In genomic region chr3:176661432-176661964, GRCh38 we compare ENCODE assay signal across 1 cellular context.
TF ChIP-seq lines count a peak whose summit lies in the region.

No MANE protein-coding gene starts in this region.

TF ChIP-seq in K562, 482 proteins besides CTCF, POLR2A, EP300 and RAD21 (continued from another document and continues in another):
- no peak for TF ChIP-seq HINFP (tag; conservative IDR thresholded peaks at IDR 0.05; ENCODE audit: low read depth)
- TF ChIP-seq CHD1 (IDR thresholded peaks at IDR 0.05; ENCODE audit: low read length) = no peak
- no peak for TF ChIP-seq SLC30A9 (CRISPR knock-in tag; IDR thresholded peaks at IDR 0.05)
- TF ChIP-seq, protein P1, sequence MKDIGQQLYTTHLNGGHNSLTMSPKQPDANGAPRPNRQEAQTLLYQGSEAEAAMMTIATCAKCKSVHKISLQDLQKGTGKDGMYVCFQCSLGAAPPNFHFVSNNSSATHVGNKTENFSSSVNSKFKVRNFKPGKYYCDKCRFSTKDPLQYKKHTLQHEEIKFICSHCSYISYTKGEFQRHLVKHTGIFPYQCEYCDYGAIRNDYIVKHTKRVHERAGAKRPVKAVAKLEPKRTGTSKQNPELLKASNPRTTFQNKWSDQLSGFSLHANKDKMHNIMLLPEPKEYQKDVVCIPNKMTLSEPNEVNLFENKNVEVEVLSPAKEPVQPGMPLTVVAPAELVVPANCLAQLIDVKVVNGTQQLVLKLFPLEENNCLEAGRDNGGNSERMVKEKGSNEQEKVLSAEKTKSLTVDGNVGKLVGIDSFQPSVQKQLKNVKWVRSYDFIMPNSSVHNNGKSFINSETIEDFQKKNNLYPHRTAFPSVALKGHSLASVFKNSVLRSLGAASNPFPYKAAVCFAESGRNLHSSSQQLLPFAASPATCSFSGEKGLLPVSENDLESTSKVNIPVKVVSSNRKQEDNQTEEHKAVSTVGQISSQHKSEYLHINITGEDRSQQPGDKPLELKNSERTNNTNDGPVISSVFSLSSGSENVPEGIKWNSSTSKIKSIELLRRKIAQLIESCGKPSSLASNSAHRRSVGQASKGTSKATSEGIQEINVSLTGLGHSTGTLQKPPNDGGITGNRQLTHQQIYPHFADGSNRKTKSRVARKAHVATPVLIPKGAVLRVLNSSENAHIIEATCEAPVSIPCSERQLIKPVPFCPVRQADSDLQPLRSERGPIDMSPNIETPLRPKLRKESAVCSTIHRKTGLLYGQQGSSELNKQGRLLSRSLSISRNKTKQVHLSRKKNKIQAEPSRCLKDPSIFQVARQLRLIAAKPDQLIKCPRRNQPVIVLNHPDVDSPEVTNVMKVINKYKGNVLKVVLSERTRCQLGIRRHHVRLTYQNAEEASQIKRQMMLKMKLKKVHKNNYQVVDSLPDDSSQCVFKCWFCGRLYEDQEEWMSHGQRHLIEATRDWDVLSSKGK (CRISPR knock-in tag; IDR thresholded peaks at IDR 0.05) = no peak
- peak; percentile 93 for TF ChIP-seq CC2D1A (IDR thresholded peaks at IDR 0.05)
- TF ChIP-seq STAG1 (CRISPR knock-in tag; IDR thresholded peaks at IDR 0.05; ENCODE audit: borderline replicate concordance) = no peak
- TF ChIP-seq SOX6 (IDR thresholded peaks at IDR 0.05) = peak; percentile 100
- peak; percentile 99 for TF ChIP-seq TEAD4 (IDR thresholded peaks at IDR 0.05; ENCODE audit: low read length)
- TF ChIP-seq TEAD4 (CRISPR knock-in tag; IDR thresholded peaks at IDR 0.05; ENCODE audit: borderline replicate concordance) = no peak
- peak; percentile 86; the same call in 1 of the 2 replicates for TF ChIP-seq ZNF644 (tag; IDR thresholded peaks at IDR 0.05; ENCODE audit: low read depth)
- TF ChIP-seq CBX1 (IDR thresholded peaks at IDR 0.05; ENCODE audit: low read depth) = no peak
- TF ChIP-seq ZFX (CRISPR knock-in tag; IDR thresholded peaks at IDR 0.05) = peak; percentile 70
- peak; percentile 75 for TF ChIP-seq SMAD4 (CRISPR knock-in tag; conservative IDR thresholded peaks at IDR 0.05)
- peak; percentile 97 for TF ChIP-seq CBFA2T3 (IDR thresholded peaks at IDR 0.05)
- TF ChIP-seq ATF7 (IDR thresholded peaks at IDR 0.05) = peak; percentile 50; the same call in 1 of the 2 replicates
- TF ChIP-seq KDM2B (CRISPR knock-in tag; IDR thresholded peaks at IDR 0.05) = no peak
- no peak for TF ChIP-seq ZNF239 (CRISPR knock-in tag; IDR thresholded peaks at IDR 0.05)
- TF ChIP-seq, protein P2, sequence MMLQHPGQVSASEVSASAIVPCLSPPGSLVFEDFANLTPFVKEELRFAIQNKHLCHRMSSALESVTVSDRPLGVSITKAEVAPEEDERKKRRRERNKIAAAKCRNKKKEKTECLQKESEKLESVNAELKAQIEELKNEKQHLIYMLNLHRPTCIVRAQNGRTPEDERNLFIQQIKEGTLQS (IDR thresholded peaks at IDR 0.05) = peak; percentile 95
- TF ChIP-seq, protein P2 (CRISPR knock-in tag; conservative IDR thresholded peaks at IDR 0.05) = no peak
- TF ChIP-seq GATA2 (CRISPR knock-in tag; IDR thresholded peaks at IDR 0.05) = peak; percentile 57; the same call in 1 of the 2 replicates
- TF ChIP-seq GTF2A2 (tag; IDR thresholded peaks at IDR 0.05) = no peak
- TF ChIP-seq DEAF1 (CRISPR knock-in tag; IDR thresholded peaks at IDR 0.05) = no peak
- TF ChIP-seq ZNF253 (CRISPR knock-in tag; conservative IDR thresholded peaks at IDR 0.05) = no peak
- no peak for TF ChIP-seq CEBPZ (IDR thresholded peaks at IDR 0.05; ENCODE audit: borderline replicate concordance, low read depth, low read length)
- no peak for TF ChIP-seq CHCHD3 (CRISPR knock-in tag; IDR thresholded peaks at IDR 0.05)
- TF ChIP-seq HNRNPK (IDR thresholded peaks at IDR 0.05; ENCODE audit: low read depth, low read length, poor library complexity, severe bottlenecking) = no peak
- peak; percentile 93 for TF ChIP-seq HDAC3 (IDR thresholded peaks at IDR 0.05; ENCODE audit: borderline replicate concordance, partially characterized antibody)
- no peak for TF ChIP-seq XRCC5 (IDR thresholded peaks at IDR 0.05; ENCODE audit: low read depth, low read length)
- TF ChIP-seq CCAR2 (IDR thresholded peaks at IDR 0.05; ENCODE audit: low read depth, low read length) = no peak
- TF ChIP-seq BACH1 (tag; IDR thresholded peaks at IDR 0.05) = peak; percentile 95
- 0 out of 2 replicates have a peak, but pooled peaks have one; percentile 26 for TF ChIP-seq MBD2 (IDR thresholded peaks at IDR 0.05; ENCODE audit: borderline replicate concordance, low read depth)
- no peak for TF ChIP-seq RBBP5 (IDR thresholded peaks at IDR 0.05; ENCODE audit: borderline replicate concordance, insufficient read depth, low read length, poor library complexity, severe bottlenecking)
- no peak for TF ChIP-seq SIN3B (IDR thresholded peaks at IDR 0.05; ENCODE audit: low read depth)
- TF ChIP-seq, protein P3, sequence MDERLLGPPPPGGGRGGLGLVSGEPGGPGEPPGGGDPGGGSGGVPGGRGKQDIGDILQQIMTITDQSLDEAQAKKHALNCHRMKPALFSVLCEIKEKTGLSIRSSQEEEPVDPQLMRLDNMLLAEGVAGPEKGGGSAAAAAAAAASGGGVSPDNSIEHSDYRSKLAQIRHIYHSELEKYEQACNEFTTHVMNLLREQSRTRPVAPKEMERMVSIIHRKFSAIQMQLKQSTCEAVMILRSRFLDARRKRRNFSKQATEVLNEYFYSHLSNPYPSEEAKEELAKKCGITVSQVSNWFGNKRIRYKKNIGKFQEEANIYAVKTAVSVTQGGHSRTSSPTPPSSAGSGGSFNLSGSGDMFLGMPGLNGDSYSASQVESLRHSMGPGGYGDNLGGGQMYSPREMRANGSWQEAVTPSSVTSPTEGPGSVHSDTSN (CRISPR knock-in tag; IDR thresholded peaks at IDR 0.05; ENCODE audit: low read depth) = no peak
- TF ChIP-seq, protein P3 (tag; conservative IDR thresholded peaks at IDR 0.05; ENCODE audit: low read depth) = peak; percentile 43; the same call in 1 of the 2 replicates
- TF ChIP-seq FOXM1 (IDR thresholded peaks at IDR 0.05; ENCODE audit: low read depth) = peak; percentile 92
- TF ChIP-seq FOXM1 (CRISPR knock-in tag; IDR thresholded peaks at IDR 0.05; ENCODE audit: low read depth) = no peak
- TF ChIP-seq ZNF121 (CRISPR knock-in tag; conservative IDR thresholded peaks at IDR 0.05) = no peak
- peak; percentile 18 for TF ChIP-seq TAF9B (IDR thresholded peaks at IDR 0.05; ENCODE audit: partially characterized antibody)
- peak; percentile 90 for TF ChIP-seq MAFK (IDR thresholded peaks at IDR 0.05; ENCODE audit: low read length)
- 0 out of 2 replicates have a peak, but pooled peaks have one; percentile 24 for TF ChIP-seq CLOCK (CRISPR knock-in tag; IDR thresholded peaks at IDR 0.05; ENCODE audit: borderline replicate concordance)
- no peak for TF ChIP-seq CBFB (CRISPR knock-in tag; IDR thresholded peaks at IDR 0.05)
- no peak for TF ChIP-seq THAP12 (CRISPR knock-in tag; IDR thresholded peaks at IDR 0.05)
- TF ChIP-seq, protein P4, sequence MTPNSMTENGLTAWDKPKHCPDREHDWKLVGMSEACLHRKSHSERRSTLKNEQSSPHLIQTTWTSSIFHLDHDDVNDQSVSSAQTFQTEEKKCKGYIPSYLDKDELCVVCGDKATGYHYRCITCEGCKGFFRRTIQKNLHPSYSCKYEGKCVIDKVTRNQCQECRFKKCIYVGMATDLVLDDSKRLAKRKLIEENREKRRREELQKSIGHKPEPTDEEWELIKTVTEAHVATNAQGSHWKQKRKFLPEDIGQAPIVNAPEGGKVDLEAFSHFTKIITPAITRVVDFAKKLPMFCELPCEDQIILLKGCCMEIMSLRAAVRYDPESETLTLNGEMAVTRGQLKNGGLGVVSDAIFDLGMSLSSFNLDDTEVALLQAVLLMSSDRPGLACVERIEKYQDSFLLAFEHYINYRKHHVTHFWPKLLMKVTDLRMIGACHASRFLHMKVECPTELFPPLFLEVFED (CRISPR knock-in tag; conservative IDR thresholded peaks at IDR 0.05) = no peak
- TF ChIP-seq SIRT6 (IDR thresholded peaks at IDR 0.05; ENCODE audit: low read depth, low read length) = no peak
